1 cellular context compared by ENCODE assay signal in the genomic region with DNA sequence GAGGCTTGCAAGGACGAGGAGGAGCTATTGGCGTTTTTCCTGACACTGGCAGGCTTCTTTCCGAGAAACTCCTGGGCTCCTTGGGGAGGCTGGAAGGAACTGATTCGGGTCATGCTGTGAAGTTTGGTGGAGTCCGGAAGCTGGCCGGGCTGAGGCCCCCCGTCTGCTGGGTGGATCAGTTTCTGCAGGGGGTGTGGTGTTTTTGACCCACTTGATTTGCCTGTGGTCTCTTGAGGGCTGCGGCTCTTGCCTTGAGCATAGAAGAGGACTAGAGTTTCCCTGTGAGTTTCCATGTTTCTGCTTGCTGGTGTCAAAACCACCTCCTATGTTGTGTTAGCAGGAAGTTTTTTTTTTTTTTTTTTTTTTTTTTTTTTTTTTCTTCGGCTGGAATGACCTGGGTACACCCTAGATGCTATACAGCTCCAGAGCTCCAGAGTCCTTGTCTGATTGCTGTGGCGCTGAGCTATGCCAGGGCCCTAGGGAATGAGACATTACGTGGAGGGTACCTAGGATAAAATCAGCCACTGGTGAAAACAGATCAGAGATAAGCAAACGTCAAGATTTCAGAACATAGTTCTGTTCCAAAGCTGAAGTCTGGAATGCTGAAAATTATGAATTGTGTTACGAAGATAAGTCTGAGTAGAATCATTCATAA.
TF ChIP-seq lines count a peak whose summit lies in the region.

No MANE protein-coding gene starts in this region.

TF ChIP-seq in WTC11, 78 proteins besides CTCF, POLR2A, EP300 and RAD21 (continued from another document):
- TF ChIP-seq, protein P1, sequence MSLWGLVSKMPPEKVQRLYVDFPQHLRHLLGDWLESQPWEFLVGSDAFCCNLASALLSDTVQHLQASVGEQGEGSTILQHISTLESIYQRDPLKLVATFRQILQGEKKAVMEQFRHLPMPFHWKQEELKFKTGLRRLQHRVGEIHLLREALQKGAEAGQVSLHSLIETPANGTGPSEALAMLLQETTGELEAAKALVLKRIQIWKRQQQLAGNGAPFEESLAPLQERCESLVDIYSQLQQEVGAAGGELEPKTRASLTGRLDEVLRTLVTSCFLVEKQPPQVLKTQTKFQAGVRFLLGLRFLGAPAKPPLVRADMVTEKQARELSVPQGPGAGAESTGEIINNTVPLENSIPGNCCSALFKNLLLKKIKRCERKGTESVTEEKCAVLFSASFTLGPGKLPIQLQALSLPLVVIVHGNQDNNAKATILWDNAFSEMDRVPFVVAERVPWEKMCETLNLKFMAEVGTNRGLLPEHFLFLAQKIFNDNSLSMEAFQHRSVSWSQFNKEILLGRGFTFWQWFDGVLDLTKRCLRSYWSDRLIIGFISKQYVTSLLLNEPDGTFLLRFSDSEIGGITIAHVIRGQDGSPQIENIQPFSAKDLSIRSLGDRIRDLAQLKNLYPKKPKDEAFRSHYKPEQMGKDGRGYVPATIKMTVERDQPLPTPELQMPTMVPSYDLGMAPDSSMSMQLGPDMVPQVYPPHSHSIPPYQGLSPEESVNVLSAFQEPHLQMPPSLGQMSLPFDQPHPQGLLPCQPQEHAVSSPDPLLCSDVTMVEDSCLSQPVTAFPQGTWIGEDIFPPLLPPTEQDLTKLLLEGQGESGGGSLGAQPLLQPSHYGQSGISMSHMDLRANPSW (CRISPR knock-in tag; conservative IDR thresholded peaks at IDR 0.05; ENCODE audit: low read depth) = no peak
- TF ChIP-seq CBFB (CRISPR knock-in tag; IDR thresholded peaks at IDR 0.05; ENCODE audit: low read depth) = no peak
- no peak for TF ChIP-seq EMX1 (CRISPR knock-in tag; IDR thresholded peaks at IDR 0.05)
- TF ChIP-seq, protein P2, sequence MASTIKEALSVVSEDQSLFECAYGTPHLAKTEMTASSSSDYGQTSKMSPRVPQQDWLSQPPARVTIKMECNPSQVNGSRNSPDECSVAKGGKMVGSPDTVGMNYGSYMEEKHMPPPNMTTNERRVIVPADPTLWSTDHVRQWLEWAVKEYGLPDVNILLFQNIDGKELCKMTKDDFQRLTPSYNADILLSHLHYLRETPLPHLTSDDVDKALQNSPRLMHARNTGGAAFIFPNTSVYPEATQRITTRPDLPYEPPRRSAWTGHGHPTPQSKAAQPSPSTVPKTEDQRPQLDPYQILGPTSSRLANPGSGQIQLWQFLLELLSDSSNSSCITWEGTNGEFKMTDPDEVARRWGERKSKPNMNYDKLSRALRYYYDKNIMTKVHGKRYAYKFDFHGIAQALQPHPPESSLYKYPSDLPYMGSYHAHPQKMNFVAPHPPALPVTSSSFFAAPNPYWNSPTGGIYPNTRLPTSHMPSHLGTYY (CRISPR knock-in tag; IDR thresholded peaks at IDR 0.05) = no peak
- TF ChIP-seq GRHL2 (CRISPR knock-in tag; IDR thresholded peaks at IDR 0.05; ENCODE audit: insufficient replicate concordance, severe bottlenecking) = no peak
- TF ChIP-seq, protein P3, sequence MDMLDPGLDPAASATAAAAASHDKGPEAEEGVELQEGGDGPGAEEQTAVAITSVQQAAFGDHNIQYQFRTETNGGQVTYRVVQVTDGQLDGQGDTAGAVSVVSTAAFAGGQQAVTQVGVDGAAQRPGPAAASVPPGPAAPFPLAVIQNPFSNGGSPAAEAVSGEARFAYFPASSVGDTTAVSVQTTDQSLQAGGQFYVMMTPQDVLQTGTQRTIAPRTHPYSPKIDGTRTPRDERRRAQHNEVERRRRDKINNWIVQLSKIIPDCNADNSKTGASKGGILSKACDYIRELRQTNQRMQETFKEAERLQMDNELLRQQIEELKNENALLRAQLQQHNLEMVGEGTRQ (CRISPR knock-in tag; IDR thresholded peaks at IDR 0.05) = no peak
